1 cellular context compared by ENCODE assay signal in the genomic region with DNA sequence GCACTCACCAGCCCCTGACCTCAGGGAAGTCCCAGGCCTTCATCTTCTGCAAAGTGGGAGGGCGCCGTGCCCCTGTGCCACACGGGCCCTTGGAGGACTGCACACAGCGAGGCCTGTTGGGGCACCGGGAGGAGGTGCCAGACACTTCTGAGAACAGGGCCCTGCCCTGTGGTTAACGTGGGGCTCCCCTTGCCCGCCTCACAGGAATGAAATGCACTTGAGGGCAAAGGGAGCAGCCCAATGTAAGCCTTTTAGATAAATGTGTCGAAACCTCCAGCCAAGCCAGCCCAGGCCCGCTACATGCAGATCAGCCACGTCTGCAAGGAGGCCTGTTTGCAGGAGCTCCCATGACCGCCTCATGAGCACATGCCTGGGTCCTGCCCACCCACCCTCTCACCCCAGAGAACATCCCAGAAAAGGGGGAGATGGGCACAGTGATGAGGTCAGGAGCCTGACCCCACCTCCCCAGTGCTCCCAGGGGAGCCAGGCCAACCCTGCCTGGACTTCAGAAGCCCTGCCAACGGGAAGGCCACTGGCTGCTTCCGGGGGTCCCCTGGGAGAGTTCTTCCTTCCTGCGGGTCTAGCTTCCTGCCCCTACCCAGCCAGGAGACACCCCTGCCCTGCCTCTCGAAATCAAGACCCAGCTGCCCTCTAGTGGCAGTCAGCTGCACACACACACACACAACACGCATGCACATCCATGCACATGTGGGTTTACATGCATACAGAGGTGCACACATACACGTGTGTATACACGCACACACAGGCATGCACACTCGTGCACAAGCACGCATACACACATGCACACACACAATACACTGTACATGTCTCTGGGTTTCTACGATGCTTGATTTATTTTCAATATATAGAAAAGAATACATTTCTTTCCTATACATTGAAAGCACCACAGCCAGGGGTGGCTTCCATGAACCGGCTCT.
TF ChIP-seq lines count a peak whose summit lies in the region.

No MANE protein-coding gene starts in this region.

TF ChIP-seq in Ishikawa, 13 proteins besides CTCF, POLR2A, EP300 and RAD21 (continued from another document):
- TF ChIP-seq REST (IDR thresholded peaks at IDR 0.05; ENCODE audit: low read depth) = no peak
- no peak for TF ChIP-seq YY1 (IDR thresholded peaks at IDR 0.05; ENCODE audit: low read depth)
- no peak for TF ChIP-seq ZBTB7A (IDR thresholded peaks at IDR 0.05; ENCODE audit: low read depth)
- no peak for TF ChIP-seq CEBPB (IDR thresholded peaks at IDR 0.05)
